ENCODE assay signal across 8 cellular contexts in genomic region chr18:26226229-26227050, GRCh38. TPM values are rescaled to one million over a fixed set of nuclear protein-coding genes. Genes with fewer than 3 reads are reported as not detected.
A peak's percentile ranks its signal among the peaks of the same experiment; 100 is the strongest.
DNase-seq lines count a peak whose midpoint lies in the region; ATAC-seq and TF ChIP-seq lines count a peak whose summit lies in the region.

Gene TAF4B (plus strand): TSS chr18:26226445. CDS start chr18:26226934, 489 bp downstream.

- peaks cover 4% of the 10 kb centered on the region for H3K36me3 Mint-ChIP-seq in CD4-positive, CD25-positive, alpha-beta regulatory T cell
- H3K36me3 Mint-ChIP-seq in activated CD4-positive, alpha-beta memory T cell treated with anti-CD3 and anti-CD28 coated beads for 36 hours, result peaks cover 7% of the 10 kb centered on the region

- no peaks in the 10 kb centered on the region for H3K9me3 Mint-ChIP-seq in CD4-positive, CD25-positive, alpha-beta regulatory T cell
- no peaks in the 10 kb centered on the region for H3K9me3 Mint-ChIP-seq in activated CD4-positive, alpha-beta memory T cell treated with anti-CD3 and anti-CD28 coated beads for 36 hours

- peak within 1 kb of the TSS; percentile 65 to 81 for H3K9ac ChIP-seq in duodenal mucosa (ENCODE audit: low read depth in 1 of 2, low read length in 2 of 2)

- H3K27ac Mint-ChIP-seq in CD4-positive, CD25-positive, alpha-beta regulatory T cell, result peak within 1 kb of the TSS; percentile 95 to 97 (median 96)
- H3K27ac Mint-ChIP-seq in activated CD4-positive, alpha-beta memory T cell treated with anti-CD3 and anti-CD28 coated beads for 36 hours, result peak within 1 kb of the TSS; percentile 94

- peaks cover 26% of the 10 kb centered on the region for H3K27me3 Mint-ChIP-seq in CD4-positive, CD25-positive, alpha-beta regulatory T cell
- no peaks in the 10 kb centered on the region for H3K27me3 Mint-ChIP-seq in activated CD4-positive, alpha-beta memory T cell treated with anti-CD3 and anti-CD28 coated beads for 36 hours

- peak within 1 kb of the TSS; percentile 82 for H3K27ac ChIP-seq in CD4-positive, CD25-positive, alpha-beta regulatory T cell (ENCODE audit: insufficient read depth, low read length, poor library complexity, severe bottlenecking)
- peak within 1 kb of the TSS; percentile 20 for H3K27ac ChIP-seq in duodenal mucosa (ENCODE audit: low read depth, low read length)

- TF ChIP-seq CTCF in lower leg skin (IDR thresholded peaks at IDR 0.05), result no peak

- peaks cover 26 to 38% (median 27%) of the 10 kb centered on the region in 4 donors for H3K4me1 Mint-ChIP-seq in CD4-positive, CD25-positive, alpha-beta regulatory T cell
- H3K4me1 Mint-ChIP-seq in activated CD4-positive, alpha-beta memory T cell treated with anti-CD3 and anti-CD28 coated beads for 36 hours (ENCODE audit: low read depth), result peaks cover 35% of the 10 kb centered on the region

- H3K27me3 ChIP-seq in CD4-positive, CD25-positive, alpha-beta regulatory T cell (ENCODE audit: control insufficient read depth, insufficient read depth, low read length), result no peaks in the 10 kb centered on the region
- H3K27me3 ChIP-seq in duodenal mucosa (ENCODE audit: control insufficient read depth in 1 of 2, insufficient read depth in 2 of 2, low read length in 2 of 2), result no peaks in the 10 kb centered on the region

- peaks cover 17% of the 10 kb centered on the region for H3K4me1 ChIP-seq in CD4-positive, CD25-positive, alpha-beta regulatory T cell (ENCODE audit: control insufficient read depth, insufficient read depth, low read length, poor library complexity, severe bottlenecking)
- peaks cover 10 to 15% of the 10 kb centered on the region in 2 donors for H3K4me1 ChIP-seq in duodenal mucosa (ENCODE audit: control insufficient read depth in 1 of 2, insufficient read depth in 2 of 2, low read length in 2 of 2)

- DNase-seq in CD4-positive, CD25-positive, alpha-beta regulatory T cell, result peak; percentile 87 to 92 (median 87)
- DNase-seq in NCI-H82 treated with DMSO at 0.1 percent for 48 hours (lab: John Stamatoyannopoulos, UW; ENCODE audit: unreplicated experiment) (peak; percentile 89), lower leg skin (ENCODE audit: low spot score in 2 of 2) (peak; percentile 93 to 99)
- DNase-seq in activated CD4-positive, alpha-beta memory T cell treated with anti-CD3 and anti-CD28 coated beads for 36 hours, result peak; percentile 95
- DNase-seq in stimulated activated CD4-positive, alpha-beta T cell treated with anti-CD3 and anti-CD28 coated beads, Interleukin-4, amount 100 ng/mL, for 4 hours, result peak; percentile 94 to 97

- ATAC-seq in CD4-positive, CD25-positive, alpha-beta regulatory T cell (ENCODE audit: low read depth in 2 of 2), result peak; percentile 87 to 90
- peak; percentile 84 for ATAC-seq in GM19395 (IDR thresholded peaks at IDR 0.05; ENCODE audit: unreplicated experiment)
- ATAC-seq in HG03558 (IDR thresholded peaks at IDR 0.05; ENCODE audit: extremely low read depth, unreplicated experiment), result peak; percentile 65

- POLR2A ChIA-PET in activated CD4-positive, alpha-beta memory T cell treated with anti-CD3 and anti-CD28 coated beads for 36 hours (lab: Charles Lee), result interaction anchor here (3.5 kb wide), 1 partner anchor 10 kb away, joined by 18 read pairs; no protein-coding TSS in a partner anchor

- TF ChIP-seq POLR2A in lower leg skin (IDR thresholded peaks at IDR 0.05), result no peak

- peak within 1 kb of the TSS; percentile 86 for H3K4me3 ChIP-seq in CD4-positive, CD25-positive, alpha-beta regulatory T cell (ENCODE audit: low read depth, low read length)
- H3K4me3 ChIP-seq in duodenal mucosa (ENCODE audit: low read depth in 1 of 2, low read length in 2 of 2), result peak within 1 kb of the TSS; percentile 87 to 90
- H3K4me3 ChIP-seq in lower leg skin (ENCODE audit: low read depth, poor library complexity, severe bottlenecking), result peak within 1 kb of the TSS; percentile 88

- H3K9me3 ChIP-seq in CD4-positive, CD25-positive, alpha-beta regulatory T cell (ENCODE audit: control insufficient read depth in 2 of 2, low read length in 2 of 2), result no peaks in the 10 kb centered on the region
- no peaks in the 10 kb centered on the region for H3K9me3 ChIP-seq in duodenal mucosa (ENCODE audit: control insufficient read depth in 1 of 2, low read length in 2 of 2)

- peak within 1 kb of the TSS; percentile 93 to 98 (median 96) for H3K4me3 Mint-ChIP-seq in CD4-positive, CD25-positive, alpha-beta regulatory T cell
- H3K4me3 Mint-ChIP-seq in activated CD4-positive, alpha-beta memory T cell treated with anti-CD3 and anti-CD28 coated beads for 36 hours, result peak within 1 kb of the TSS; percentile 90

- intact Hi-C loops in activated CD4-positive, alpha-beta memory T cell treated with anti-CD3 and anti-CD28 coated beads for 36 hours (cut with micrococcal nuclease), result loop anchor here (1.0 to 10.0 kb wide), 4 partner anchors 11 to 328 kb away; partner anchors contain the start of gene SS18
- intact Hi-C loops in lower leg skin (cut with DNase I; ENCODE audit: low total_unique reads), result loop anchor here (10.0 kb wide), 1 partner anchor 132 kb away; the partner anchor contains the start of gene SS18

- WGBS in lower leg skin, 2 donors, result 0% methylated on average over 27 to 65 of the region's 101 CpGs

- CTCF ChIA-PET in activated CD4-positive, alpha-beta memory T cell treated with anti-CD3 and anti-CD28 coated beads for 36 hours (lab: Charles Lee), result no interaction called here

- no peaks in the 10 kb centered on the region for H3K36me3 ChIP-seq in CD4-positive, CD25-positive, alpha-beta regulatory T cell (ENCODE audit: control insufficient read depth, insufficient read depth, low read length)
- H3K36me3 ChIP-seq in duodenal mucosa (ENCODE audit: control insufficient read depth in 1 of 2, insufficient read depth in 2 of 2, low read length in 2 of 2), result no peaks in the 10 kb centered on the region

RNA-seq across cellular contexts. Expression of gene TAF4B, which starts in this region (rescaled TPM):
- 5.0 TPM for total RNA-seq in CD4-positive, CD25-positive, alpha-beta regulatory T cell
- polyA plus RNA-seq in CD4-positive, CD25-positive, alpha-beta regulatory T cell, result 1 to 10 TPM; 1.6 to 5.6 (median 4.0) TPM
- 10 to 100 TPM; 12.5 to 12.7 TPM for total RNA-seq in activated CD4-positive, alpha-beta memory T cell treated with anti-CD3 and anti-CD28 coated beads for 36 hours
- 10 to 100 TPM; 12.5 to 23.6 (median 17.1) TPM for total RNA-seq in lower leg skin

Comparison
In these comparisons a context has a peak if more than half of its experiments do, and no peak if none do; other contexts are left out.
1. Peak in every context shown above with its lines: DNase-seq, ATAC-seq, H3K4me3 ChIP-seq and H3K27ac ChIP-seq.